Comparison of ENCODE assay signal across 10 cellular contexts in genomic region chrX:108304210-108304609, GRCh38.
DNase-seq lines count a peak whose midpoint lies in the region; ATAC-seq, FAIRE-seq and TF ChIP-seq lines count a peak whose summit lies in the region.
"Had no signal": no experiment of that assay in that cellular context is flagged by ENCODE, and none has a peak within 500 bp of the region (broad histone marks: within the 10 kb centered on the region; RNA-seq: fewer than 3 reads in every experiment).

No MANE protein-coding gene starts in this region.

- H3K9me3 ChIP-seq in A549: no peaks in the 10 kb centered on the region
- no peaks in the 10 kb centered on the region for H3K9me3 ChIP-seq in fibroblast of lung (ENCODE audit: control insufficient read depth, insufficient read depth, low read depth, low read length)
- H3K9me3 ChIP-seq: esophagus squamous epithelium had no signal

- peak; percentile 93 for FAIRE-seq in A549 (lab: Jason Lieb, UNC)

- H3K4me3 ChIP-seq in A549 (no peak overlapping the region), fibroblast of lung (replicated peaks in 1 of 4; ENCODE audit: control extremely low read depth in 1 of 4, insufficient read depth in 1 of 4, low read depth in 3 of 4, low read length in 4 of 4) (no peak overlapping the region)
- H3K4me3 ChIP-seq: esophagus squamous epithelium had no signal

- no peak overlapping the region for H3K4me3 Mint-ChIP-seq in activated CD8-positive, alpha-beta T cell treated with anti-CD3 and anti-CD28 coated beads for 36 hours

- H3K27ac Mint-ChIP-seq in activated CD8-positive, alpha-beta T cell treated with anti-CD3 and anti-CD28 coated beads for 36 hours: no peak overlapping the region

- 24% methylated on average over 5 of the region's 5 CpGs for WGBS in A549 (ENCODE audit: missing lambda C conversion rate)

- H3K36me3 ChIP-seq in fibroblast of lung (ENCODE audit: control insufficient read depth, insufficient read depth, low read length): no peaks in the 10 kb centered on the region
- H3K36me3 ChIP-seq: esophagus squamous epithelium had no signal

- CTCF ChIA-PET in A549 (lab: Yijun Ruan, JAX): interaction anchor here (0.7 to 1.0 kb wide), 4 partner anchors 20 to 177 kb away, joined by 3 to 4 read pairs (median 4); no protein-coding TSS in a partner anchor
- CTCF ChIA-PET in activated CD8-positive, alpha-beta T cell treated with anti-CD3 and anti-CD28 coated beads for 36 hours (lab: Charles Lee): no interaction called here

- in situ Hi-C loops in GM13977 (cut with MboI; ENCODE audit: low pct_unique_long_range_greater_than_20kb, low sequenced_read_pairs, unreplicated experiment): no loop called here

- no peak for TF ChIP-seq POLR2A in A549 (IDR thresholded peaks at IDR 0.05; ENCODE audit: low read length)

- no peaks in the 10 kb centered on the region for H4K20me1 ChIP-seq in fibroblast of lung (ENCODE audit: control insufficient read depth, extremely low read depth, insufficient read depth, low read length)

- H3K4me1 ChIP-seq in A549: peaks cover 49% of the 10 kb centered on the region
- no peaks in the 10 kb centered on the region for H3K4me1 ChIP-seq in fibroblast of lung (ENCODE audit: control insufficient read depth, extremely low read depth, insufficient read depth, low read length)

- H3K79me2 ChIP-seq in fibroblast of lung (ENCODE audit: control insufficient read depth, insufficient read depth, low read length): no peaks in the 10 kb centered on the region

- POLR2A ChIA-PET in A549 (lab: Yijun Ruan, JAX): no interaction called here
- POLR2A ChIA-PET in activated CD8-positive, alpha-beta T cell treated with anti-CD3 and anti-CD28 coated beads for 36 hours (lab: Charles Lee): no interaction called here

- no peaks in the 10 kb centered on the region for H3K4me1 Mint-ChIP-seq in activated CD8-positive, alpha-beta T cell treated with anti-CD3 and anti-CD28 coated beads for 36 hours (ENCODE audit: low read depth)

- no peaks in the 10 kb centered on the region for H3K27me3 ChIP-seq in fibroblast of lung (ENCODE audit: control insufficient read depth, insufficient read depth, low read length)
- H3K27me3 ChIP-seq: esophagus squamous epithelium had no signal

- ATAC-seq in A549: no peak
- no peak for ATAC-seq in activated CD8-positive, alpha-beta T cell treated with anti-CD3 and anti-CD28 coated beads for 36 hours
- no peak for ATAC-seq in GM18858 (IDR thresholded peaks at IDR 0.05; ENCODE audit: unreplicated experiment)

- TF ChIP-seq CTCF in A549 (IDR thresholded peaks at IDR 0.05): peak; percentile 37
- TF ChIP-seq CTCF in GM13977 (IDR thresholded peaks at IDR 0.05; ENCODE audit: extremely low read depth, insufficient read depth, missing control alignments): peak; percentile 42
- peak in 1 of 2 donors; percentile 59 for TF ChIP-seq CTCF in fibroblast of lung (conservative IDR thresholded peaks at IDR 0.05 in 1 of 2, IDR thresholded peaks at IDR 0.05 in 1 of 2; ENCODE audit: low read depth in 1 of 2, low read length in 2 of 2)
- TF ChIP-seq CTCF in activated CD8-positive, alpha-beta T cell treated with anti-CD3 and anti-CD28 coated beads for 36 hours (IDR thresholded peaks at IDR 0.05): no peak

- H3K9ac ChIP-seq in fibroblast of lung (ENCODE audit: insufficient read depth, low read length): no peak overlapping the region

- intact Hi-C loops in activated CD8-positive, alpha-beta T cell treated with anti-CD3 and anti-CD28 coated beads for 36 hours (cut with micrococcal nuclease): loop anchor here (10.0 kb wide), 1 partner anchor 79 kb away; no protein-coding TSS in a partner anchor

- TF ChIP-seq EP300 in A549 (IDR thresholded peaks at IDR 0.05): no peak

- DNase-seq in A549 (ENCODE audit: low read depth in 1 of 2, low spot score in 1 of 2): no peak
- DNase-seq in GM13977 (ENCODE audit: low spot score): no peak
- DNase-seq in NCI-H345 (lab: John Stamatoyannopoulos, UW): peak; percentile 32
- DNase-seq in fibroblast of lung (ENCODE audit: low read depth in 2 of 2): peak; percentile 20 to 58
- DNase-seq in activated CD8-positive, alpha-beta T cell treated with anti-CD3 and anti-CD28 coated beads for 36 hours: no peak
- no peak for DNase-seq in SW 1271 (lab: John Stamatoyannopoulos, UW)
- no peak for DNase-seq in activated T-cell treated with anti-CD3 and anti-CD28 coated beads, Interleukin-2, amount 50 U/mL, for 48 hours
- DNase-seq: activated CD4-positive, CD25-positive, alpha-beta regulatory T cell treated with anti-CD3 and anti-CD28 coated beads, Interleukin-2, amount 50 U/mL, for 72 hours; esophagus squamous epithelium had no signal

- no peak overlapping the region for H2AFZ ChIP-seq in fibroblast of lung (ENCODE audit: low read length)

- TF ChIP-seq RAD21 in A549 (conservative IDR thresholded peaks at IDR 0.05 in 1 of 2, IDR thresholded peaks at IDR 0.05 in 1 of 2): peak; percentile 48 to 54

- H3K36me3 Mint-ChIP-seq in activated CD8-positive, alpha-beta T cell treated with anti-CD3 and anti-CD28 coated beads for 36 hours (ENCODE audit: low read depth): no peaks in the 10 kb centered on the region

- peaks cover 1% of the 10 kb centered on the region for H3K27me3 Mint-ChIP-seq in activated CD8-positive, alpha-beta T cell treated with anti-CD3 and anti-CD28 coated beads for 36 hours

- no peaks in the 10 kb centered on the region for H3K9me3 Mint-ChIP-seq in activated CD8-positive, alpha-beta T cell treated with anti-CD3 and anti-CD28 coated beads for 36 hours

- H3K27ac ChIP-seq in A549 (peak overlapping the region; percentile 84 to 90; a peak in 5 of 6 replicates), fibroblast of lung (ENCODE audit: insufficient read depth, low read length) (no peak overlapping the region)
- H3K27ac ChIP-seq: esophagus squamous epithelium had no signal

- H3K4me2 ChIP-seq in A549 (no peak overlapping the region), fibroblast of lung (ENCODE audit: extremely low read depth, insufficient read depth, low read length) (no peak overlapping the region)

TF ChIP-seq in A549, 52 proteins besides CTCF, POLR2A, EP300 and RAD21:
- TF ChIP-seq ZSCAN20 (CRISPR knock-in tag; IDR thresholded peaks at IDR 0.05) (no peak), CHD2 (IDR thresholded peaks at IDR 0.05; ENCODE audit: low read length, partially characterized antibody) (no peak), PHF8 (IDR thresholded peaks at IDR 0.05; ENCODE audit: borderline replicate concordance, low read depth) (no peak), HOXB13 (CRISPR knock-in tag; IDR thresholded peaks at IDR 0.05; ENCODE audit: low read depth) (no peak), BCL3 (IDR thresholded peaks at IDR 0.05) (no peak), EHMT2 (IDR thresholded peaks at IDR 0.05; ENCODE audit: low read depth) (no peak), HOXB5 (CRISPR knock-in tag; IDR thresholded peaks at IDR 0.05) (no peak), RCOR1 (IDR thresholded peaks at IDR 0.05; ENCODE audit: low read depth, low read length) (no peak), ESRRA (IDR thresholded peaks at IDR 0.05; ENCODE audit: borderline replicate concordance, low read length) (no peak), BHLHE40 (IDR thresholded peaks at IDR 0.05; ENCODE audit: low read depth, low read length) (no peak), MAX (IDR thresholded peaks at IDR 0.05) (no peak), MAZ (IDR thresholded peaks at IDR 0.05; ENCODE audit: borderline replicate concordance, low read depth, low read length) (no peak), HES2 (IDR thresholded peaks at IDR 0.05) (no peak), MYC (IDR thresholded peaks at IDR 0.05; ENCODE audit: borderline replicate concordance, low read length) (no peak)
- TF ChIP-seq, protein P1, sequence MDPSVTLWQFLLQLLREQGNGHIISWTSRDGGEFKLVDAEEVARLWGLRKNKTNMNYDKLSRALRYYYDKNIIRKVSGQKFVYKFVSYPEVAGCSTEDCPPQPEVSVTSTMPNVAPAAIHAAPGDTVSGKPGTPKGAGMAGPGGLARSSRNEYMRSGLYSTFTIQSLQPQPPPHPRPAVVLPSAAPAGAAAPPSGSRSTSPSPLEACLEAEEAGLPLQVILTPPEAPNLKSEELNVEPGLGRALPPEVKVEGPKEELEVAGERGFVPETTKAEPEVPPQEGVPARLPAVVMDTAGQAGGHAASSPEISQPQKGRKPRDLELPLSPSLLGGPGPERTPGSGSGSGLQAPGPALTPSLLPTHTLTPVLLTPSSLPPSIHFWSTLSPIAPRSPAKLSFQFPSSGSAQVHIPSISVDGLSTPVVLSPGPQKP (IDR thresholded peaks at IDR 0.05; ENCODE audit: low read depth, low read length): no peak
- TF ChIP-seq, protein P2, sequence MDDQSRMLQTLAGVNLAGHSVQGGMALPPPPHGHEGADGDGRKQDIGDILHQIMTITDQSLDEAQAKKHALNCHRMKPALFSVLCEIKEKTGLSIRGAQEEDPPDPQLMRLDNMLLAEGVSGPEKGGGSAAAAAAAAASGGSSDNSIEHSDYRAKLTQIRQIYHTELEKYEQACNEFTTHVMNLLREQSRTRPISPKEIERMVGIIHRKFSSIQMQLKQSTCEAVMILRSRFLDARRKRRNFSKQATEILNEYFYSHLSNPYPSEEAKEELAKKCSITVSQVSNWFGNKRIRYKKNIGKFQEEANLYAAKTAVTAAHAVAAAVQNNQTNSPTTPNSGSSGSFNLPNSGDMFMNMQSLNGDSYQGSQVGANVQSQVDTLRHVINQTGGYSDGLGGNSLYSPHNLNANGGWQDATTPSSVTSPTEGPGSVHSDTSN (IDR thresholded peaks at IDR 0.05): no peak

Comparison
In these comparisons a context has a peak if more than half of its experiments do, and no peak if none do; other contexts are left out.
1. DNase-seq: peak in NCI-H345 (single experiment) and fibroblast of lung (2 of 2); none in A549 (0 of 2), GM13977 (single experiment), activated CD8-positive, alpha-beta T cell treated with anti-CD3 and anti-CD28 coated beads for 36 hours (single experiment), SW 1271 (0 of 2) and activated T-cell treated with anti-CD3 and anti-CD28 coated beads, Interleukin-2, amount 50 U/mL, for 48 hours (0 of 2).